Comparison of ENCODE assay signal across 10 cellular contexts in the genomic region with DNA sequence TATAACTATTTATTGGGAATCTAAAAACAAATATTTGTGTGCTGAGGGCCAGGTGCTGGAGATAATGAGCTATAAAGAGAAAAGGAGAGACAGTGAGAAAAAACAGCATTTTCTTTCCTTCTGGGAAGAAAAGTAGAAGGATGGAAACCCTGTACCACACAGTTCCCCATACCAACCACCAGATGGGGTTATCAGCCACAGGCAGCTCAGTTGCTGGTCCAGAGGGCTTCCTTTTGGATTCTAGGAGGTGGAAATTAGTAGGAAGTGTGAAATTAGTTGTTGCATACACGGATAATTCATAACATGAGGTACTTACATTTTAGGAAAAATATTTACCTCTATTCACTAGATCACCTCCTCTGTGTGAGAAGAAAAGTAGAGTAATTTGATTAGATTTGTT.
DNase-seq lines count a peak whose midpoint lies in the region; ATAC-seq and TF ChIP-seq lines count a peak whose summit lies in the region.
"Had no signal": no experiment of that assay in that cellular context is flagged by ENCODE, and none has a peak within 500 bp of the region (broad histone marks: within the 10 kb centered on the region; RNA-seq: fewer than 3 reads in every experiment).

No MANE protein-coding gene starts in this region.

- H3K27me3 Mint-ChIP-seq in chondrocyte (ENCODE audit: low read depth) = no peaks in the 10 kb centered on the region
- H3K27me3 Mint-ChIP-seq: memory B cell had no signal

- no peak overlapping the region for H3K4me3 ChIP-seq in parathyroid adenoma (ENCODE audit: low read depth, low read length)

- TF ChIP-seq CTCF in chondrocyte (IDR thresholded peaks at IDR 0.05) (peak; percentile 78), parathyroid adenoma (IDR thresholded peaks at IDR 0.05) (peak; percentile 26)

- H3K9me3 ChIP-seq in parathyroid adenoma (ENCODE audit: control insufficient read depth, low read length) = no peaks in the 10 kb centered on the region

- peaks cover 48% of the 10 kb centered on the region for H3K4me1 Mint-ChIP-seq in chondrocyte (ENCODE audit: low read depth)
- H3K4me1 Mint-ChIP-seq: memory B cell had no signal

- no peak overlapping the region for H3K4me2 ChIP-seq in parathyroid adenoma (ENCODE audit: low read length)

- peaks cover 8% of the 10 kb centered on the region for H3K36me3 Mint-ChIP-seq in chondrocyte (ENCODE audit: low read depth)

- ATAC-seq in HG03135 (IDR thresholded peaks at IDR 0.05; ENCODE audit: unreplicated experiment) (no peak), GM18870 (IDR thresholded peaks at IDR 0.05; ENCODE audit: unreplicated experiment) (no peak), HG03108 (IDR thresholded peaks at IDR 0.05; ENCODE audit: unreplicated experiment) (no peak)
- ATAC-seq: activated T-cell treated with anti-CD3 and anti-CD28 coated beads, Interleukin-2, amount 50 U/mL, for 72 hours had no signal

- H3K79me2 ChIP-seq in parathyroid adenoma = no peaks in the 10 kb centered on the region

- H3K27ac ChIP-seq in parathyroid adenoma = no peak overlapping the region

- no peak overlapping the region for H3K27ac Mint-ChIP-seq in chondrocyte (ENCODE audit: unreplicated experiment)
- H3K27ac Mint-ChIP-seq: activated T-cell treated with anti-CD3 and anti-CD28 coated beads, Interleukin-2, amount 50 U/mL, for 72 hours; memory B cell had no signal

- no peaks in the 10 kb centered on the region for H3K4me1 ChIP-seq in parathyroid adenoma

- no peak overlapping the region for H3K4me3 Mint-ChIP-seq in chondrocyte (ENCODE audit: unreplicated experiment)
- H3K4me3 Mint-ChIP-seq: activated T-cell treated with anti-CD3 and anti-CD28 coated beads, Interleukin-2, amount 50 U/mL, for 72 hours; memory B cell had no signal

- no peak overlapping the region for H3K9ac ChIP-seq in parathyroid adenoma

- H3K27me3 ChIP-seq in parathyroid adenoma (ENCODE audit: control insufficient read depth, insufficient read depth, low read length) = no peaks in the 10 kb centered on the region

- DNase-seq in NCI-H82 (lab: John Stamatoyannopoulos, UW) (peak; percentile 45), NCI-H82 treated with DMSO at 0.1 percent for 48 hours (lab: John Stamatoyannopoulos, UW; ENCODE audit: unreplicated experiment) (no peak), NCI-H146 treated with DMSO at 0.1 percent for 48 hours (lab: John Stamatoyannopoulos, UW; ENCODE audit: unreplicated experiment) (peak; percentile 71), chondrocyte (ENCODE audit: low spot score) (no peak)

- no peaks in the 10 kb centered on the region for H3K36me3 ChIP-seq in parathyroid adenoma (ENCODE audit: control insufficient read depth, insufficient read depth, low read length)

- peaks cover 16% of the 10 kb centered on the region for H3K9me3 Mint-ChIP-seq in chondrocyte (ENCODE audit: low read depth)

- H2AFZ ChIP-seq in parathyroid adenoma = no peak overlapping the region

Comparison
In these comparisons a context has a peak if more than half of its experiments do, and no peak if none do; other contexts are left out.
1. DNase-seq: peak in NCI-H82 (single experiment) and NCI-H146 treated with DMSO at 0.1 percent for 48 hours (single experiment); none in NCI-H82 treated with DMSO at 0.1 percent for 48 hours (single experiment) and chondrocyte (single experiment).